1 cellular context compared by ENCODE assay signal in the genomic region with DNA sequence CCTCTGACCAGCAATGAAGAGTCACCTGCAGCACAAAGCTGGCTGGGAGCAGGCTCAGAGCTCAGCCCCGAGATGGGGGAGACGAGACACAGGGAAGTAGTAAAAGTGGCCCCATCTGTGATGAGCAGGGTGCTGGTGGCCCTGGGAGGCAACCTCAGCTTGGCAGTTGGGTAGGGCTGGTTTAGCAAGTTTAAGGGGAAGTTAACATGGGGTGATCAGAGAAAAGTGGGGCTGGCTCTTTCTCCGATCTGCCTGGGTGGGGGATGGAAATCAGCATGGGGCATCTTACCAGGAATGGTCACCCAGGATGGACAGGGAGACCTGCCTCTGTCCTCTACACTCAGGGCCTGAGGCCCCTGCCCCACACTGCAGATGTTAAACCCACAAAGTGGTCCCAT.
TF ChIP-seq lines count a peak whose summit lies in the region.

No MANE protein-coding gene starts in this region.

TF ChIP-seq in H1, 55 proteins besides CTCF, POLR2A, EP300 and RAD21 (continued from another document):
- TF ChIP-seq, protein P1, sequence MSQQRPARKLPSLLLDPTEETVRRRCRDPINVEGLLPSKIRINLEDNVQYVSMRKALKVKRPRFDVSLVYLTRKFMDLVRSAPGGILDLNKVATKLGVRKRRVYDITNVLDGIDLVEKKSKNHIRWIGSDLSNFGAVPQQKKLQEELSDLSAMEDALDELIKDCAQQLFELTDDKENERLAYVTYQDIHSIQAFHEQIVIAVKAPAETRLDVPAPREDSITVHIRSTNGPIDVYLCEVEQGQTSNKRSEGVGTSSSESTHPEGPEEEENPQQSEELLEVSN (IDR thresholded peaks at IDR 0.05), result no peak
- TF ChIP-seq CTBP2 (IDR thresholded peaks at IDR 0.05; ENCODE audit: borderline replicate concordance, insufficient read depth, insufficient read length, low read length) (no peak), TAF1 (IDR thresholded peaks at IDR 0.05; ENCODE audit: low read depth, low read length) (no peak)
